Comparison of ENCODE assay signal across 26 cellular contexts in the genomic region with DNA sequence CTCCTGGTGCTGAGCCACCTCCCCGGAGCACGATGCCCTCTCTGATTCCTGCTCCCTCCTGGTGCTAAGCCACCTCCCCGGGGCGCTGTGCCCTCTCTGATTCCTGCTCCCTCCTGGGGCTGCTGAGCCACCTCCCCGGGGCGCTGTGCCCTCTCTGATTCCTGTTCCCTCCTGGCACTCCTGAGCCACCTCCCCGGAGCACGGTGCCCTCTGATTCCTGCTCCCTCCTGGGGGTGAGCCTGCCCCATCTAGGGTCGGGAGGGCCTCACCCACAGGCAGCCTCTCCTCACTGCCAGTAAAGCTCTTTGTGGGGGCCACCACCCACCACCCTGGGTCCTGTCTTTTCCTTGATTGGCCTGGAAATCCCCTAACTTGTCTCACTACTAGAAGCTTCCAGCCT.
"Had no signal": no experiment of that assay in that cellular context is flagged by ENCODE, and none has a peak within 500 bp of the region (broad histone marks: within the 10 kb centered on the region; RNA-seq: fewer than 3 reads in every experiment).

No MANE protein-coding gene starts in this region.

- H3K36me3 Mint-ChIP-seq: immature natural killer cell; memory B cell; naive thymus-derived CD8-positive, alpha-beta T cell had no signal

- H3K27me3 ChIP-seq: brain microvascular endothelial cell, foreskin keratinocyte had no signal

- H3K27ac Mint-ChIP-seq: activated naive CD4-positive, alpha-beta T cell treated with anti-CD3 and anti-CD28 coated beads for 36 hours; activated T-helper 1 cell treated with anti-CD3 and anti-CD28 coated beads, Interleukin-12 subunit alpha, Interleukin-12 subunit beta, Interleukin-2, Interleukin-4 antibody, amounts not matched to agents 30 ng/mL and 10 ng/mL and 1 ng/mL, durations not matched to agents 14 hours and 24 hours and 36 hours; dendritic cell treated with granulocyte-macrophage colony-stimulating factor and Interleukin-4, amounts not matched to agents 40 ng/mL and 50 ng/mL, for 4 days; immature natural killer cell; memory B cell; naive thymus-derived CD8-positive, alpha-beta T cell; T-helper 1 cell treated with Interleukin-12 subunit alpha and Interleukin-12 subunit beta and Interleukin-4 antibody, amounts not matched to agents 30 μg/mL and 1 μg/mL, for 36 hours had no signal

- DNase-seq: activated CD4-positive, alpha-beta T cell treated with anti-CD3 and anti-CD28 coated beads for 4 hours; activated CD4-positive, alpha-beta T cell treated with anti-CD3 and anti-CD28 coated beads, Interleukin-2, amount 50 U/mL, for 4 hours; activated CD8-positive, alpha-beta memory T cell treated with anti-CD3 and anti-CD28 coated beads, Interleukin-2, amount 50 U/mL, for 4 hours; activated effector memory CD4-positive, alpha-beta T cell treated with anti-CD3 and anti-CD28 coated beads, Interleukin-2, amount 50 U/mL, for 16 hours; activated naive CD4-positive, alpha-beta T cell treated with anti-CD3 and anti-CD28 coated beads for 36 hours; activated T-cell treated with anti-CD3 and anti-CD28 coated beads, Interleukin-2, amount 50 U/mL, for 1 hour; amniotic stem cell; brain microvascular endothelial cell; caudate nucleus; foreskin keratinocyte; heart left ventricle; hypothalamus; immature natural killer cell; naive thymus-derived CD8-positive, alpha-beta T cell; pancreas; psoas muscle; stimulated activated naive CD4-positive, alpha-beta T cell treated with Interleukin-2 at 50 U/mL for 16 hours; T-helper 9 cell had no signal

- H3K27ac ChIP-seq: brain microvascular endothelial cell, esophagus muscularis mucosa, foreskin keratinocyte, heart left ventricle, pancreas, psoas muscle, tibial nerve, VCaP had no signal

- H3K4me1 Mint-ChIP-seq: memory B cell had no signal

- H3K9me3 ChIP-seq: esophagus muscularis mucosa, heart left ventricle, pancreas, psoas muscle, tibial nerve had no signal

- H3K4me1 ChIP-seq: esophagus muscularis mucosa, foreskin keratinocyte, heart left ventricle, pancreas, psoas muscle, tibial nerve had no signal

- H3K4me3 ChIP-seq: esophagus muscularis mucosa, heart left ventricle, pancreas, psoas muscle, smooth muscle cell, tibial nerve had no signal

- ATAC-seq: foreskin keratinocyte; heart left ventricle; naive thymus-derived CD8-positive, alpha-beta T cell; pancreas; psoas muscle had no signal

- H3K4me3 Mint-ChIP-seq: activated naive CD4-positive, alpha-beta T cell treated with anti-CD3 and anti-CD28 coated beads for 36 hours; activated T-helper 1 cell treated with anti-CD3 and anti-CD28 coated beads, Interleukin-12 subunit alpha, Interleukin-12 subunit beta, Interleukin-2, Interleukin-4 antibody, amounts not matched to agents 30 ng/mL and 10 ng/mL and 1 ng/mL, durations not matched to agents 14 hours and 24 hours and 36 hours; dendritic cell treated with granulocyte-macrophage colony-stimulating factor and Interleukin-4, amounts not matched to agents 40 ng/mL and 50 ng/mL, for 4 days; immature natural killer cell; memory B cell; T-helper 1 cell treated with Interleukin-12 subunit alpha and Interleukin-12 subunit beta and Interleukin-4 antibody, amounts not matched to agents 30 μg/mL and 1 μg/mL, for 36 hours had no signal

- H3K36me3 ChIP-seq: brain microvascular endothelial cell, esophagus muscularis mucosa, heart left ventricle, pancreas, tibial nerve had no signal

- H3K9me3 Mint-ChIP-seq: activated naive CD4-positive, alpha-beta T cell treated with anti-CD3 and anti-CD28 coated beads for 36 hours; activated T-helper 1 cell treated with anti-CD3 and anti-CD28 coated beads, Interleukin-12 subunit alpha, Interleukin-12 subunit beta, Interleukin-2, Interleukin-4 antibody, amounts not matched to agents 30 ng/mL and 10 ng/mL and 1 ng/mL, durations not matched to agents 14 hours and 24 hours and 36 hours; dendritic cell treated with granulocyte-macrophage colony-stimulating factor and Interleukin-4, amounts not matched to agents 40 ng/mL and 50 ng/mL, for 4 days; immature natural killer cell; memory B cell; naive thymus-derived CD8-positive, alpha-beta T cell; T-helper 1 cell treated with Interleukin-12 subunit alpha and Interleukin-12 subunit beta and Interleukin-4 antibody, amounts not matched to agents 30 μg/mL and 1 μg/mL, for 36 hours had no signal

- H3K4me2 ChIP-seq: smooth muscle cell had no signal
